Comparison of ENCODE assay signal across 22 cellular contexts in genomic region chr14:33962016-33962415, GRCh38.
"Had no signal": no experiment of that assay in that cellular context is flagged by ENCODE, and none has a peak within 500 bp of the region (broad histone marks: within the 10 kb centered on the region; RNA-seq: fewer than 3 reads in every experiment).

No MANE protein-coding gene starts in this region.

- DNase-seq: activated CD4-positive, alpha-beta T cell treated with anti-CD3 and anti-CD28 coated beads, Interleukin-2, amount 10 ng/mL, durations not matched to agents 7 days and 5 days; activated CD8-positive, alpha-beta memory T cell treated with anti-CD3 and anti-CD28 coated beads, Interleukin-2, amount 50 U/mL, for 4 hours; activated T-cell treated with anti-CD3 and anti-CD28 coated beads, Interleukin-2, amount 50 U/mL, for 24 hours; cerebellar nuclear complex; cortex of kidney; kidney; lower lobe of right lung; ovary; psoas muscle; right cardiac atrium; stimulated activated CD4-positive, alpha-beta T cell treated with anti-CD3 and anti-CD28 coated beads, Interleukin-2, amount 100 ng/mL, for 24 hours; stimulated activated naive CD8-positive, alpha-beta T cell treated with anti-CD3 and anti-CD28 coated beads, Interleukin-15, amount 100 ng/mL, for 72 hours; SW 1271; T-helper 2 cell; testis; trophoblast cell; uterus had no signal

- H3K27me3 ChIP-seq: ascending aorta, breast epithelium, ovary, testis, uterus had no signal

- H3K4me3 ChIP-seq: ascending aorta, breast epithelium, lower lobe of right lung, ovary, psoas muscle, testis, uterus had no signal

- H3K27ac ChIP-seq: ascending aorta, breast epithelium, epithelial cell of prostate, lower lobe of right lung, neutrophil, ovary, psoas muscle, testis, uterus, VCaP had no signal
